Comparison of ENCODE assay signal across 1 cellular context in genomic region chr12:95997911-95998510, GRCh38.
TF ChIP-seq lines count a peak whose summit lies in the region.

No MANE protein-coding gene starts in this region.

TF ChIP-seq in HepG2, 621 proteins besides CTCF, POLR2A, EP300 and RAD21:
- TF ChIP-seq, protein P1, sequence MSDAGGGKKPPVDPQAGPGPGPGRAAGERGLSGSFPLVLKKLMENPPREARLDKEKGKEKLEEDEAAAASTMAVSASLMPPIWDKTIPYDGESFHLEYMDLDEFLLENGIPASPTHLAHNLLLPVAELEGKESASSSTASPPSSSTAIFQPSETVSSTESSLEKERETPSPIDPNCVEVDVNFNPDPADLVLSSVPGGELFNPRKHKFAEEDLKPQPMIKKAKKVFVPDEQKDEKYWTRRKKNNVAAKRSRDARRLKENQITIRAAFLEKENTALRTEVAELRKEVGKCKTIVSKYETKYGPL (CRISPR knock-in tag; IDR thresholded peaks at IDR 0.05), result 0 out of 2 replicates have a peak, but pooled peaks have one; percentile 28
- TF ChIP-seq HCFC1 (IDR thresholded peaks at IDR 0.05; ENCODE audit: low read depth, low read length), result no peak
- TF ChIP-seq RARA (CRISPR knock-in tag; IDR thresholded peaks at IDR 0.05), result peak; percentile 21; the same call in 1 of the 2 replicates
- TF ChIP-seq HDAC1 (CRISPR knock-in tag; IDR thresholded peaks at IDR 0.05), result 0 out of 2 replicates have a peak, but pooled peaks have one; percentile 22
